In genomic region chr9:130227833-130228232, GRCh38 we compare ENCODE assay signal across 29 cellular contexts. TPM values are rescaled to one million over a fixed set of nuclear protein-coding genes. Genes with fewer than 3 reads are reported as not detected.
"Had no signal": no experiment of that assay in that cellular context is flagged by ENCODE, and none has a peak within 500 bp of the region (broad histone marks: within the 10 kb centered on the region; RNA-seq: fewer than 3 reads in every experiment).

No MANE protein-coding gene starts in this region.

- H3K36me3 ChIP-seq: adrenal gland, breast epithelium had no signal

- DNase-seq: activated CD4-positive, alpha-beta memory T cell treated with anti-CD3 and anti-CD28 coated beads for 36 hours; activated CD4-positive, alpha-beta T cell treated with anti-CD3 and anti-CD28 coated beads for 36 hours; activated CD4-positive, alpha-beta T cell treated with anti-CD3 and anti-CD28 coated beads, Interleukin-2, amount 10 ng/mL, durations not matched to agents 24 days and 14 days; activated CD4-positive, CD25-positive, alpha-beta regulatory T cell; activated CD4-positive, CD25-positive, alpha-beta regulatory T cell treated with anti-CD3 and anti-CD28 coated beads, Interleukin-2, amount 50 U/mL, for 72 hours; activated CD8-positive, alpha-beta memory T cell treated with anti-CD3 and anti-CD28 coated beads, Interleukin-2, amount 10 ng/mL, durations not matched to agents 7 days and 5 days; activated CD8-positive, alpha-beta memory T cell treated with anti-CD3 and anti-CD28 coated beads, Interleukin-2, amount 50 U/mL, for 4 hours; activated CD8-positive, alpha-beta T cell treated with anti-CD3 and anti-CD28 coated beads, Interleukin-2, amount 10 ng/mL, durations not matched to agents 7 days and 5 days; activated effector memory CD4-positive, alpha-beta T cell treated with anti-CD3 and anti-CD28 coated beads, Interleukin-2, amount 50 U/mL, for 16 hours; activated naive CD4-positive, alpha-beta T cell treated with anti-CD3 and anti-CD28 coated beads for 36 hours; activated naive CD8-positive, alpha-beta T cell treated with anti-CD3 and anti-CD28 coated beads for 36 hours; activated naive CD8-positive, alpha-beta T cell treated with anti-CD3 and anti-CD28 coated beads, Interleukin-2, amount 50 U/mL, for 24 hours; activated T-cell treated with anti-CD3 and anti-CD28 coated beads, Interleukin-2, amount 50 U/mL, for 1 hour; activated T-cell treated with anti-CD3 and anti-CD28 coated beads, Interleukin-2, amount 50 U/mL, for 48 hours; amygdala; dorsolateral prefrontal cortex; effector memory CD4-positive, alpha-beta T cell; endodermal cell; foreskin fibroblast; T-helper 2 cell had no signal

- FAIRE-seq: frontal cortex had no signal

- H3K4me1 ChIP-seq: adrenal gland, breast epithelium had no signal

- H3K27ac ChIP-seq: adrenal gland, breast epithelium, cardiac muscle cell, coronary artery, dorsolateral prefrontal cortex had no signal

- H3K27me3 ChIP-seq: adrenal gland, breast epithelium, cardiac muscle cell, dorsolateral prefrontal cortex had no signal

- H3K4me3 ChIP-seq: adrenal gland, breast epithelium, cardiac muscle cell, coronary artery, dorsolateral prefrontal cortex had no signal

- ATAC-seq: activated CD4-positive, alpha-beta T cell treated with anti-CD3 and anti-CD28 coated beads for 36 hours; activated CD8-positive, alpha-beta memory T cell treated with anti-CD3 and anti-CD28 coated beads, Interleukin-2, amount 10 ng/mL, durations not matched to agents 7 days and 5 days; activated CD8-positive, alpha-beta T cell treated with anti-CD3 and anti-CD28 coated beads, Interleukin-2, amount 10 ng/mL, durations not matched to agents 7 days and 5 days; activated naive CD8-positive, alpha-beta T cell treated with anti-CD3 and anti-CD28 coated beads, Interleukin-2, amount 50 U/mL, for 24 hours; esophagus mucosa had no signal

RNA-seq across cellular contexts. Expression of gene HMCN2, which starts 37.7 kb away (rescaled TPM):
- total RNA-seq: activated CD4-positive, alpha-beta memory T cell treated with anti-CD3 and anti-CD28 coated beads for 36 hours; activated CD4-positive, alpha-beta T cell treated with anti-CD3 and anti-CD28 coated beads, Interleukin-2, amount 10 ng/mL, durations not matched to agents 24 days and 14 days; activated CD8-positive, alpha-beta memory T cell treated with anti-CD3 and anti-CD28 coated beads for 36 hours; activated CD8-positive, alpha-beta memory T cell treated with anti-CD3 and anti-CD28 coated beads, Interleukin-2, amount 10 ng/mL, durations not matched to agents 7 days and 5 days; activated CD8-positive, alpha-beta T cell treated with anti-CD3 and anti-CD28 coated beads, Interleukin-2, amount 10 ng/mL, durations not matched to agents 7 days and 5 days; activated naive CD4-positive, alpha-beta T cell treated with anti-CD3 and anti-CD28 coated beads for 36 hours; activated naive CD8-positive, alpha-beta T cell treated with anti-CD3 and anti-CD28 coated beads for 36 hours; activated T-helper 1 cell treated with anti-CD3 and anti-CD28 coated beads, Interleukin-12 subunit alpha, Interleukin-12 subunit beta, Interleukin-2, Interleukin-4 antibody, amounts not matched to agents 30 ng/mL and 10 ng/mL and 1 ng/mL, durations not matched to agents 14 hours and 24 hours and 36 hours; activated T-helper 2 cell treated with anti-CD3 and anti-CD28 coated beads, Interferon-gamma antibody, Interleukin-2, Interleukin-4, amounts not matched to agents 10 μg/mL and 5 μg/mL and 100 μg/mL, durations not matched to agents 14 hours and 24 hours and 36 hours had no signal
